Comparison of ENCODE assay signal across 8 cellular contexts in the genomic region with DNA sequence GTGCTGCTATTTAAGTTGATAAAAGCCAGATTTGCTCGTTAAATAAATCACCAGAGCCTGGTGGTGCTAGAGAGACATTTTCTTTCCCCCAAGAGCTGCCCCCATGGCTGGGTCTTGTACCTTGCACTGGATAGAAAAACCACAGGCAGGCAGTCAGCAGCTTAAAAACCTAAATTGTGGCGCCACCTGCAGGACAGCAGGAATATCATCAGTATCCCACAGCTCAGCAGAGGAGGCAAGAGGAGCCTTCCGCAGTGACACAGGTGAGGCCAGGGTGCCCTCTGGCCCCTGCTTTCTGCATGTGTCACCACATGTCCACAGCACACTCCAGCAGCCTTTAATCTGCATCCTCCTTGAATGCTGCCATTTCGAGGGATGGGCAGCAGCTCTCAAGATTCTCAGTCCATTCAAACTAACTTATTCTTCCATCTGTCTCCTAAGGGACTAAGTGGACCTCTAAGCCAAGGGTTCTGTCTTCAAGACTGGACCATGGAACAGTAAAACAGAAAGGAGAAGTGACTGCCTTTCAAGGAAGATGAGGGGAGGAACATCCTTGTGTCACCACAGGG. TPM values are rescaled to one million over a fixed set of nuclear protein-coding genes. Genes with fewer than 3 reads are reported as not detected.
DNase-seq lines count a peak whose midpoint lies in the region; ATAC-seq and TF ChIP-seq lines count a peak whose summit lies in the region.

No MANE protein-coding gene starts in this region.

- H3K27me3 Mint-ChIP-seq in endodermal cell (ENCODE audit: insufficient read depth), result peaks cover 54% of the 10 kb centered on the region

- H3K9me3 ChIP-seq in endodermal cell (ENCODE audit: control insufficient read depth, low read length) (no peaks in the 10 kb centered on the region), mucosa of descending colon (no peaks in the 10 kb centered on the region)

- no peaks in the 10 kb centered on the region for H3K36me3 Mint-ChIP-seq in endodermal cell (ENCODE audit: low read depth)

- peaks cover 23% of the 10 kb centered on the region for H3K27me3 ChIP-seq in endodermal cell (ENCODE audit: control insufficient read depth, insufficient read depth, low read length, poor library complexity, severe bottlenecking)

- no peak overlapping the region for H3K4me3 Mint-ChIP-seq in endodermal cell

- TF ChIP-seq CTCF in endodermal cell (conservative IDR thresholded peaks at IDR 0.05), result peak; percentile 90
- peak; percentile 48 for TF ChIP-seq CTCF in mucosa of descending colon (IDR thresholded peaks at IDR 0.05)

- H3K4me3 ChIP-seq in endodermal cell (ENCODE audit: low read length) (no peak overlapping the region), mucosa of descending colon (no peak overlapping the region)

- no peak overlapping the region for H3K27ac ChIP-seq in endodermal cell (ENCODE audit: low read depth, low read length)

- DNase-seq in NOMO-1 (lab: John Stamatoyannopoulos, UW; ENCODE audit: unreplicated experiment in 2 of 2), result peak; percentile 9 to 45
- DNase-seq in NOMO-1 treated with dmso at 0.1 percent for 144 hours (lab: John Stamatoyannopoulos, UW; ENCODE audit: unreplicated experiment), result no peak
- DNase-seq in NCI-H69 (lab: John Stamatoyannopoulos, UW), result peak; percentile 79
- peak; percentile 88 for DNase-seq in activated CD8-positive, alpha-beta memory T cell treated with anti-CD3 and anti-CD28 coated beads for 24 hours
- peak; percentile 93 for DNase-seq in endodermal cell
- DNase-seq in mucosa of descending colon, result peak in 2 of 3 donors; percentile 64 to 67
- peak; percentile 37 to 40 for DNase-seq in stimulated activated CD8-positive, alpha-beta memory T cell treated with anti-CD3 and anti-CD28 coated beads, Interleukin-4, amount 100 ng/mL, for 4 hours (ENCODE audit: low read depth in 2 of 2, low spot score in 1 of 2)

- intact Hi-C loops in mucosa of descending colon (cut with DNase I, micrococcal nuclease), result loop anchor here (5.0 to 10.0 kb wide), 2 partner anchors 264 to 896 kb away; no protein-coding TSS in a partner anchor

- peaks cover 18% of the 10 kb centered on the region for H3K4me1 Mint-ChIP-seq in endodermal cell

- no peaks in the 10 kb centered on the region for H3K9me3 Mint-ChIP-seq in endodermal cell

- H3K36me3 ChIP-seq in endodermal cell (ENCODE audit: control insufficient read depth, insufficient read depth, low read length) (no peaks in the 10 kb centered on the region), mucosa of descending colon (ENCODE audit: low read depth) (no peaks in the 10 kb centered on the region)

- H3K4me1 ChIP-seq in endodermal cell (ENCODE audit: control insufficient read depth, insufficient read depth, low read length), result no peaks in the 10 kb centered on the region
- H3K4me1 ChIP-seq in mucosa of descending colon (ENCODE audit: low read depth), result peaks cover 4% of the 10 kb centered on the region

- H3K9ac ChIP-seq in endodermal cell (ENCODE audit: extremely low read depth, low read length, poor library complexity, severe bottlenecking), result no peak overlapping the region

- peak; percentile 51 for ATAC-seq in HG03439 (IDR thresholded peaks at IDR 0.05; ENCODE audit: unreplicated experiment)
- ATAC-seq in mucosa of descending colon, result peak; percentile 83

- 15 to 19% methylated on average over 3 to 4 of the region's 4 CpGs for WGBS in endodermal cell (ENCODE audit: insufficient coverage in 1 of 2, insufficient read length in 1 of 2), 2 experiments

- H3K27ac Mint-ChIP-seq in endodermal cell, result no peak overlapping the region

RNA-seq across cellular contexts. Expression of a gene that starts 4.5 kb away (rescaled TPM):
- total RNA-seq in endodermal cell, result 10 to 100 TPM; 24.0 to 42.7 TPM
- 2.4 TPM for polyA plus RNA-seq in endodermal cell (2013, experiment 1 of 2)
- polyA plus RNA-seq in endodermal cell (2013, experiment 2 of 2), result 2.2 TPM
- 1 to 10 TPM in 2 of 3 donors, under 1 TPM in 1; 0.78 to 3.5 (median 2.7) TPM for total RNA-seq in mucosa of descending colon

Comparison
In these comparisons a context has a peak if more than half of its experiments do, and no peak if none do; other contexts are left out.
1. RNA of a gene that starts 4.5 kb away (total RNA-seq): 24.0 to 42.7 TPM in endodermal cell; 0.78 to 3.5 TPM in mucosa of descending colon; every median in the first group is over 4 times any median in the second.